ENCODE assay signal across 9 cellular contexts in the genomic region with DNA sequence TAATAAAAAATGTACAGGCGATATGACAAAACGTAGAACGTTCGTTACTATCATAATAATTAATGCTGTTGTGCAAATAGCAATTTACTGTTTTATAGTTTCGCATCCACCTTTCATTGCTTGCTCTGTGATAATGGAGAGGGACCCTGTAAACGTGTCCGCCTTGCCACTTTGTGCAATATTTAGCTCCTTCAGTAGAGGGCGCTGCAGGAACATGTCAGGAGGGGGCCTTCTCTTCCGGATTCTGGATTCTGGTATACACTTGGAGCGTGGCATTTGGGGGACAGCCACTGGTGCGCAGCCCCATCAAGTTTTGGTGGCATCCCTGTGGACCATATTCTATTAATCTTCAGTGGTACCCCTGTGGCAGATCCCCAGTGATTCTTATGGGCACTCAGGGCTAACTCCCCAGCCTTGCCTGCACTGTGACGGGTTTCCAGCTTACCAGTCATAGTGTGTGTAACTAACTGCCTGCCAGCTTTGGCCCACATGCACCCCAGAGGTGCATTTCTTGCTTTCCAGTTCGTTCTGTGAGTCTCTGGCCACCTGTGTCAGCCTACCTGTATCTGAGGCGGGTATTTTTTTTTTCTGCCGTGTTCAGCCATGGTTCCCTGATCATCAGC.
DNase-seq lines count a peak whose midpoint lies in the region; ATAC-seq, FAIRE-seq and TF ChIP-seq lines count a peak whose summit lies in the region.
"Had no signal": no experiment of that assay in that cellular context is flagged by ENCODE, and none has a peak within 500 bp of the region (broad histone marks: within the 10 kb centered on the region; RNA-seq: fewer than 3 reads in every experiment).

No MANE protein-coding gene starts in this region.

- H3K4me2 ChIP-seq in MM.1S (ENCODE audit: low read depth, low read length) (no peak overlapping the region), K562 (ENCODE audit: insufficient read depth, low read length) (peak overlapping the region; percentile 35)

- intact Hi-C loops in activated CD4-positive, alpha-beta T cell treated with anti-CD3 and anti-CD28 coated beads, Interleukin-2, amount 10 ng/mL, durations not matched to agents 24 days and 14 days (cut with micrococcal nuclease), result loop anchor here (1.0 kb wide), 2 partner anchors 84 to 232 kb away; no protein-coding TSS in a partner anchor
- intact Hi-C loops in K562 (cut with micrococcal nuclease), result loop anchor here (1.0 kb wide), 2 partner anchors 83 to 232 kb away; no protein-coding TSS in a partner anchor
- intact Hi-C loops in lower leg skin (cut with DNase I; ENCODE audit: low total_unique reads), result no loop called here
- intact Hi-C loops in posterior cingulate gyrus (cut with DNase I), result no loop called here
- intact Hi-C loops in sigmoid colon (cut with DNase I), result no loop called here

- H3K27ac ChIP-seq in MM.1S (ENCODE audit: low read length) (no peak overlapping the region), K562 (ENCODE audit: extremely low read depth, low read depth, low read length) (no peak overlapping the region), neutrophil (no peak overlapping the region), sigmoid colon (no peak overlapping the region)

- H3K9ac ChIP-seq in MM.1S (ENCODE audit: low read length) (no peak overlapping the region), K562 (ENCODE audit: insufficient read depth in 1 of 2, low read depth in 2 of 2, low read length in 2 of 2) (no peak overlapping the region)

- H3K9me1 ChIP-seq in K562 (ENCODE audit: control insufficient read depth, insufficient read depth, low read length), result no peaks in the 10 kb centered on the region

- H3K9me2 ChIP-seq in MM.1S (replicated peaks; ENCODE audit: insufficient read depth, low read length), result no peaks in the 10 kb centered on the region

- peak; percentile 78 to 82 for TF ChIP-seq RAD21 in K562 (CRISPR knock-in tag; conservative IDR thresholded peaks at IDR 0.05 in 1 of 2, IDR thresholded peaks at IDR 0.05 in 1 of 2)

- H3K9me3 ChIP-seq in MM.1S (replicated peaks; ENCODE audit: insufficient read depth, low read length) (no peaks in the 10 kb centered on the region), K562 (replicated peaks; ENCODE audit: control insufficient read depth, insufficient read depth, low read depth, low read length) (no peaks in the 10 kb centered on the region), neutrophil (no peaks in the 10 kb centered on the region), sigmoid colon (no peaks in the 10 kb centered on the region)

- H3K4me3 ChIP-seq in MM.1S (ENCODE audit: low read length) (no peak overlapping the region), K562 (no peak overlapping the region), neutrophil (ENCODE audit: low read depth in 1 of 2, low read length in 1 of 2) (no peak overlapping the region), lower leg skin (ENCODE audit: low read depth, poor library complexity, severe bottlenecking) (no peak overlapping the region), sigmoid colon (no peak overlapping the region)

- no peaks in the 10 kb centered on the region for H3F3A ChIP-seq in MM.1S (ENCODE audit: insufficient read depth, low read length)

- CTCF ChIA-PET in K562 (lab: Yijun Ruan, JAX; ENCODE audit: low intra/inter-chr PET ratio), result interaction anchor here (0.9 to 2.7 kb wide), 4 partner anchors 81 to 784 kb away, joined by 3 to 24 read pairs (median 6); no protein-coding TSS in a partner anchor

- H3K36me3 ChIP-seq in MM.1S (replicated peaks; ENCODE audit: insufficient read depth, low read length), result no peaks in the 10 kb centered on the region
- no peaks in the 10 kb centered on the region for H3K36me3 ChIP-seq in K562 (ENCODE audit: control insufficient read depth, insufficient read depth, low read length)
- H3K36me3 ChIP-seq in neutrophil, result no peaks in the 10 kb centered on the region
- H3K36me3 ChIP-seq in sigmoid colon, result no peaks in the 10 kb centered on the region

- no peaks in the 10 kb centered on the region for H3K9me3 Mint-ChIP-seq in activated CD4-positive, alpha-beta T cell treated with anti-CD3 and anti-CD28 coated beads, Interleukin-2, amount 10 ng/mL, durations not matched to agents 24 days and 14 days
- H3K9me3 Mint-ChIP-seq: stimulated activated naive CD8-positive, alpha-beta T cell treated with anti-CD3 and anti-CD28 coated beads, Interleukin-15, Interleukin-2, amounts not matched to agents 100 ng/mL and 50 ng/mL, for 24 hours had no signal

- H2AFZ ChIP-seq in MM.1S (ENCODE audit: low read length) (no peak overlapping the region), K562 (ENCODE audit: low read depth, low read length) (peak overlapping the region; percentile 59)

- H3K4me3 Mint-ChIP-seq in activated CD4-positive, alpha-beta T cell treated with anti-CD3 and anti-CD28 coated beads, Interleukin-2, amount 10 ng/mL, durations not matched to agents 24 days and 14 days, result no peak overlapping the region
- H3K4me3 Mint-ChIP-seq: stimulated activated naive CD8-positive, alpha-beta T cell treated with anti-CD3 and anti-CD28 coated beads, Interleukin-15, Interleukin-2, amounts not matched to agents 100 ng/mL and 50 ng/mL, for 24 hours had no signal

- 4% methylated on average over 15 of the region's 15 CpGs for WGBS in K562 (ENCODE audit: insufficient coverage, low coverage, missing lambda C conversion rate)
- WGBS in lower leg skin, 2 donors, result 84 to 90% methylated on average over 15 of the region's 15 CpGs
- 58 to 80% methylated on average over 15 of the region's 15 CpGs for WGBS in sigmoid colon, 2 donors

- peak; percentile 97 for ATAC-seq in K562

- TF ChIP-seq EP300 in K562 (IDR thresholded peaks at IDR 0.05; ENCODE audit: low read length), result no peak
- no peak for TF ChIP-seq EP300 in sigmoid colon (IDR thresholded peaks at IDR 0.05)

- no peaks in the 10 kb centered on the region for H3K36me3 Mint-ChIP-seq in activated CD4-positive, alpha-beta T cell treated with anti-CD3 and anti-CD28 coated beads, Interleukin-2, amount 10 ng/mL, durations not matched to agents 24 days and 14 days (ENCODE audit: low read depth)

- no peak overlapping the region for H3K27ac Mint-ChIP-seq in activated CD4-positive, alpha-beta T cell treated with anti-CD3 and anti-CD28 coated beads, Interleukin-2, amount 10 ng/mL, durations not matched to agents 24 days and 14 days
- H3K27ac Mint-ChIP-seq: stimulated activated naive CD8-positive, alpha-beta T cell treated with anti-CD3 and anti-CD28 coated beads, Interleukin-15, Interleukin-2, amounts not matched to agents 100 ng/mL and 50 ng/mL, for 24 hours had no signal

- H3K27me3 ChIP-seq in MM.1S (replicated peaks; ENCODE audit: insufficient read depth, low read length), result no peaks in the 10 kb centered on the region
- H3K27me3 ChIP-seq in K562 (ENCODE audit: control insufficient read depth in 2 of 2, insufficient read depth in 2 of 2, low read length in 2 of 2), result peaks cover 7 to 18% of the 10 kb centered on the region in 2 experiments; a peak in 3 of 5 replicates
- no peaks in the 10 kb centered on the region for H3K27me3 ChIP-seq in neutrophil
- H3K27me3 ChIP-seq in sigmoid colon, result no peaks in the 10 kb centered on the region

- H3K4me1 Mint-ChIP-seq in activated CD4-positive, alpha-beta T cell treated with anti-CD3 and anti-CD28 coated beads, Interleukin-2, amount 10 ng/mL, durations not matched to agents 24 days and 14 days, result no peaks in the 10 kb centered on the region

- peak; percentile 83 for FAIRE-seq in K562 (lab: Jason Lieb, UNC)

- no peaks in the 10 kb centered on the region for H4K20me1 ChIP-seq in MM.1S (ENCODE audit: insufficient read depth, low read length)
- H4K20me1 ChIP-seq in K562 (replicated peaks; ENCODE audit: control insufficient read depth, insufficient read depth, low read length), result no peaks in the 10 kb centered on the region

- TF ChIP-seq CTCF in MM.1S (IDR thresholded peaks at IDR 0.05; ENCODE audit: low read length) (peak; percentile 36), K562 (IDR thresholded peaks at IDR 0.05 in 2 of 3, conservative IDR thresholded peaks at IDR 0.05 in 1 of 3; ENCODE audit: insufficient read depth in 2 of 3, low read depth in 1 of 3, low read length in 3 of 3) (peak; percentile 81 to 90 (median 84)), neutrophil (IDR thresholded peaks at IDR 0.05) (peak; percentile 76), lower leg skin (IDR thresholded peaks at IDR 0.05) (no peak), sigmoid colon (IDR thresholded peaks at IDR 0.05) (no peak)

- DNase-seq in activated CD4-positive, alpha-beta T cell treated with anti-CD3 and anti-CD28 coated beads, Interleukin-2, amount 10 ng/mL, durations not matched to agents 24 days and 14 days, result peak; percentile 73
- no peak for DNase-seq in activated CD4-positive, alpha-beta T cell treated with anti-CD3 and anti-CD28 coated beads, Interleukin-2, amount 50 U/mL, for 4 hours
- peak; percentile 7 for DNase-seq in MM.1S
- DNase-seq in K562 (ENCODE audit: extremely low read depth in 1 of 4, low spot score in 3 of 4), result peak; percentile 75 to 81 (median 78)
- DNase-seq in lower leg skin (ENCODE audit: low spot score in 2 of 2), result no peak
- no peak for DNase-seq in posterior cingulate gyrus
- DNase-seq in sigmoid colon, result no peak

- TF ChIP-seq POLR2A in K562 (conservative IDR thresholded peaks at IDR 0.05) (no peak), lower leg skin (IDR thresholded peaks at IDR 0.05) (no peak), sigmoid colon (IDR thresholded peaks at IDR 0.05) (no peak)

- POLR2A ChIA-PET in K562 (lab: Yijun Ruan, JAX), result interaction anchor here (1.0 kb wide), 1 partner anchor 57 kb away, joined by 3 read pairs; no protein-coding TSS in a partner anchor

- H3K79me2 ChIP-seq in MM.1S (ENCODE audit: low read length), result no peaks in the 10 kb centered on the region
- no peaks in the 10 kb centered on the region for H3K79me2 ChIP-seq in K562 (ENCODE audit: control insufficient read depth, insufficient read depth, low read length)

- peaks cover 5% of the 10 kb centered on the region for H3K27me3 Mint-ChIP-seq in activated CD4-positive, alpha-beta T cell treated with anti-CD3 and anti-CD28 coated beads, Interleukin-2, amount 10 ng/mL, durations not matched to agents 24 days and 14 days

- H3K4me1 ChIP-seq in MM.1S (ENCODE audit: low read length) (no peaks in the 10 kb centered on the region), K562 (replicated peaks in 1 of 2; ENCODE audit: control insufficient read depth in 2 of 2, insufficient read depth in 2 of 2, low read length in 2 of 2) (no peaks in the 10 kb centered on the region), neutrophil (ENCODE audit: control insufficient read depth in 1 of 2, insufficient read depth in 1 of 2, low read depth in 1 of 2, low read length in 1 of 2) (no peaks in the 10 kb centered on the region), sigmoid colon (no peaks in the 10 kb centered on the region)

- in situ Hi-C loops in K562 (cut with MboI), result loop anchor here (10.0 kb wide), 1 partner anchor 229 kb away; no protein-coding TSS in a partner anchor

- BruUV-seq in K562 (replicated peaks; lab: Mats Ljungman, UMichigan), result no TSS peak

TF ChIP-seq in K562, 482 proteins besides CTCF, POLR2A, EP300 and RAD21 (continues in another document):
- TF ChIP-seq CBFA2T2 (conservative IDR thresholded peaks at IDR 0.05) (no peak), STAG1 (CRISPR knock-in tag; IDR thresholded peaks at IDR 0.05; ENCODE audit: borderline replicate concordance) (peak; percentile 68; the same call in 1 of the 2 replicates), FIP1L1 (IDR thresholded peaks at IDR 0.05; ENCODE audit: low read depth, low read length, poor library complexity, severe bottlenecking) (no peak)

Comparison
In these comparisons a context has a peak if more than half of its experiments do, and no peak if none do; other contexts are left out.
1. DNase-seq: peak in activated CD4-positive, alpha-beta T cell treated with anti-CD3 and anti-CD28 coated beads, Interleukin-2, amount 10 ng/mL, durations not matched to agents 24 days and 14 days (single experiment), MM.1S (single experiment) and K562 (4 of 4); none in activated CD4-positive, alpha-beta T cell treated with anti-CD3 and anti-CD28 coated beads, Interleukin-2, amount 50 U/mL, for 4 hours (0 of 2), lower leg skin (0 of 2), posterior cingulate gyrus (0 of 10) and sigmoid colon (single experiment).
2. CTCF ChIP-seq: peak in MM.1S (single experiment), K562 (3 of 3) and neutrophil (single experiment); none in lower leg skin (0 of 3) and sigmoid colon (0 of 4).
3. intact Hi-C loops: an anchor here in activated CD4-positive, alpha-beta T cell treated with anti-CD3 and anti-CD28 coated beads, Interleukin-2, amount 10 ng/mL, durations not matched to agents 24 days and 14 days (1.0 kb wide) and K562 (1.0 kb wide); none called in lower leg skin, posterior cingulate gyrus and sigmoid colon.